8 cellular contexts compared by ENCODE assay signal in the genomic region with DNA sequence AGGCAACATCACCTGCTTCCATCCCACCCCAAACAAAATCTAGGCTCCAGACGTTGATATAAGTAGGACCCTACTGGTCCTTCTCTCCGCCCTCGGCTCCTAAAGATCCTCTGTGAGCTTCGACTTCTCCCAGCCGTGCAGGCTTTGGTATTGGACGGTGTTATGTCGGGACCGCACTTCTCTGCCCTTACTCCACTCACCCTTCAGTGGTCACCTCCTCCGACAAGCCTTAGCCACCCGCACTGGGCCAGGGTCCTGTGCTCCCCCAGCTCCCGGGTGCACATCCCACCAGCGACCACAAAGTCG. TPM values are rescaled to one million over a fixed set of nuclear protein-coding genes. Genes with fewer than 3 reads are reported as not detected.
DNase-seq lines count a peak whose midpoint lies in the region; ATAC-seq and TF ChIP-seq lines count a peak whose summit lies in the region.

No MANE protein-coding gene starts in this region.

- no peak overlapping the region for H2AFZ ChIP-seq in smooth muscle cell (ENCODE audit: low read depth)

- H3K4me1 Mint-ChIP-seq in activated CD8-positive, alpha-beta T cell treated with anti-CD3 and anti-CD28 coated beads for 36 hours (ENCODE audit: low read depth): peaks cover 37% of the 10 kb centered on the region

- no peaks in the 10 kb centered on the region for H3K79me2 ChIP-seq in smooth muscle cell (ENCODE audit: low read depth)

- H3K27ac Mint-ChIP-seq in activated CD8-positive, alpha-beta T cell treated with anti-CD3 and anti-CD28 coated beads for 36 hours: peak overlapping the region; percentile 100

- peak overlapping the region; percentile 86 for H3K4me2 ChIP-seq in smooth muscle cell

- no peaks in the 10 kb centered on the region for H3K27me3 Mint-ChIP-seq in activated CD8-positive, alpha-beta T cell treated with anti-CD3 and anti-CD28 coated beads for 36 hours

- no peak for DNase-seq in HFF-Myc (ENCODE audit: extremely low read depth, low read depth)
- no peak for DNase-seq in activated CD8-positive, alpha-beta T cell treated with anti-CD3 and anti-CD28 coated beads for 36 hours
- DNase-seq in right atrium auricular region (ENCODE audit: low spot score): no peak
- DNase-seq in smooth muscle cell (lab: John Stamatoyannopoulos, UW; ENCODE audit: unreplicated experiment): no peak
- no peak for DNase-seq in NCI-H187 (lab: John Stamatoyannopoulos, UW)
- DNase-seq in left colon: no peak
- no peak for DNase-seq in activated CD4-positive, alpha-beta T cell treated with anti-CD3 and anti-CD28 coated beads, Interleukin-2, amount 50 U/mL, for 4 hours

- TF ChIP-seq CTCF in HFF-Myc (IDR thresholded peaks at IDR 0.05; ENCODE audit: low read depth, low read length, missing control alignments) (no peak), right atrium auricular region (IDR thresholded peaks at IDR 0.05) (no peak), smooth muscle cell (IDR thresholded peaks at IDR 0.05; ENCODE audit: borderline replicate concordance, insufficient read depth, poor library complexity, severe bottlenecking) (no peak)
- TF ChIP-seq CTCF in activated CD8-positive, alpha-beta T cell treated with anti-CD3 and anti-CD28 coated beads for 36 hours (IDR thresholded peaks at IDR 0.05): no peak

- H3K9me3 ChIP-seq in right atrium auricular region: no peaks in the 10 kb centered on the region
- no peaks in the 10 kb centered on the region for H3K9me3 ChIP-seq in smooth muscle cell (replicated peaks; ENCODE audit: low read depth)

- peaks cover 15% of the 10 kb centered on the region for H4K20me1 ChIP-seq in smooth muscle cell (ENCODE audit: low read depth)

- CTCF ChIA-PET in activated CD8-positive, alpha-beta T cell treated with anti-CD3 and anti-CD28 coated beads for 36 hours (lab: Charles Lee): interaction anchor here (0.9 to 5.1 kb wide), 9 partner anchors 9 to 414 kb away, joined by 3 to 24 read pairs (median 4); partner anchors contain the start of gene PSKH1

- POLR2A ChIA-PET in activated CD8-positive, alpha-beta T cell treated with anti-CD3 and anti-CD28 coated beads for 36 hours (lab: Charles Lee): interaction anchor here (1.0 to 3.8 kb wide), 26 partner anchors 9 to 373 kb away, joined by 3 to 26 read pairs (median 6); partner anchors contain the start of genes CENPT, CTCF, DDX28 and DPEP2

- H3K9me3 Mint-ChIP-seq in activated CD8-positive, alpha-beta T cell treated with anti-CD3 and anti-CD28 coated beads for 36 hours: no peaks in the 10 kb centered on the region

- WGBS in smooth muscle cell (ENCODE audit: low lambda C conversion rate): 7% methylated on average over 13 of the region's 13 CpGs

- H3K27ac ChIP-seq in right atrium auricular region (peak overlapping the region; percentile 87 to 88), smooth muscle cell (ENCODE audit: low read depth) (no peak overlapping the region)

- no peak for ATAC-seq in activated CD8-positive, alpha-beta T cell treated with anti-CD3 and anti-CD28 coated beads for 36 hours
- ATAC-seq in left colon (no peak), HG02610 (IDR thresholded peaks at IDR 0.05; ENCODE audit: unreplicated experiment) (no peak)

- peak overlapping the region; percentile 31 for H3K9ac ChIP-seq in smooth muscle cell (ENCODE audit: low read depth)

- peaks cover 54% of the 10 kb centered on the region for H3K36me3 Mint-ChIP-seq in activated CD8-positive, alpha-beta T cell treated with anti-CD3 and anti-CD28 coated beads for 36 hours (ENCODE audit: low read depth)

- peak overlapping the region; percentile 97 for H3K4me3 Mint-ChIP-seq in activated CD8-positive, alpha-beta T cell treated with anti-CD3 and anti-CD28 coated beads for 36 hours

- no peaks in the 10 kb centered on the region for H3K27me3 ChIP-seq in right atrium auricular region
- no peaks in the 10 kb centered on the region for H3K27me3 ChIP-seq in smooth muscle cell (ENCODE audit: low read depth)

- H3K36me3 ChIP-seq in right atrium auricular region (peaks cover 11% of the 10 kb centered on the region), smooth muscle cell (ENCODE audit: low read depth) (no peaks in the 10 kb centered on the region)

- H3K4me1 ChIP-seq in right atrium auricular region: peaks cover 0 to 27% of the 10 kb centered on the region in 2 donors
- peaks cover 12% of the 10 kb centered on the region for H3K4me1 ChIP-seq in smooth muscle cell (ENCODE audit: low read depth)

- H3F3A ChIP-seq in smooth muscle cell (ENCODE audit: low read depth): no peaks in the 10 kb centered on the region

- intact Hi-C loops in activated CD8-positive, alpha-beta T cell treated with anti-CD3 and anti-CD28 coated beads for 36 hours (cut with micrococcal nuclease): loop anchor here (10.0 kb wide), 1 partner anchor 270 kb away; the partner anchor contains the start of genes ACD, C16orf86, ENKD1 and PARD6A
- intact Hi-C loops in left colon (cut with DNase I, micrococcal nuclease): no loop called here

- H3K4me3 ChIP-seq in HFF-Myc (replicated peaks; ENCODE audit: low read depth, low read length) (peak overlapping the region; percentile 92), right atrium auricular region (peak overlapping the region; percentile 66 to 81), smooth muscle cell (peak overlapping the region; percentile 87)

RNA-seq across cellular contexts. Expression of gene PSMB10, which starts 1.6 kb away (rescaled TPM):
- 100 to 1,000 TPM; 205 to 206 TPM for total RNA-seq in activated CD8-positive, alpha-beta T cell treated with anti-CD3 and anti-CD28 coated beads for 36 hours
- total RNA-seq in right atrium auricular region (10 to 100 TPM; 37.3 to 38.4 TPM), smooth muscle cell (17.3 and 18.5 TPM in 2 replicates), left colon (100 to 1,000 TPM; 114 to 164 TPM)
- polyA plus RNA-seq in smooth muscle cell: 38.4 and 44.7 TPM in 2 replicates

RNA-seq across cellular contexts. Expression of gene CTRL, which starts 3.4 kb away (rescaled TPM):
- total RNA-seq in activated CD8-positive, alpha-beta T cell treated with anti-CD3 and anti-CD28 coated beads for 36 hours: 1 to 10 TPM; 3.8 to 3.9 TPM
- total RNA-seq in right atrium auricular region (under 1 TPM in 1 of 2 donors, not detected in 1; 0.59 TPM), smooth muscle cell (0.18 and 0.90 TPM in 2 replicates), left colon (1 to 10 TPM in 1 of 2 donors, under 1 TPM in 1; 0.89 to 1.9 TPM)
- 12.9 and 14.8 TPM in 2 replicates for polyA plus RNA-seq in smooth muscle cell

RNA-seq across cellular contexts. Expression of gene LCAT, which starts 8.9 kb away (rescaled TPM):
- 10 to 100 TPM; 10.6 to 14.3 TPM for total RNA-seq in activated CD8-positive, alpha-beta T cell treated with anti-CD3 and anti-CD28 coated beads for 36 hours
- total RNA-seq in right atrium auricular region: 10 to 100 TPM in 1 of 2 donors, 1 to 10 TPM in 1; 2.9 to 11.8 TPM
- 12.9 and 14.3 TPM in 2 replicates for total RNA-seq in smooth muscle cell
- polyA plus RNA-seq in smooth muscle cell: 34.6 and 35.5 TPM in 2 replicates
- 1 to 10 TPM; 2.3 to 5.0 TPM for total RNA-seq in left colon

RNA-seq across cellular contexts. Expression of gene SLC12A4, which starts 33.4 kb away (rescaled TPM):
- 10 to 100 TPM; 32.5 to 38.0 TPM for total RNA-seq in activated CD8-positive, alpha-beta T cell treated with anti-CD3 and anti-CD28 coated beads for 36 hours
- total RNA-seq in right atrium auricular region: 10 to 100 TPM; 39.5 to 85.9 TPM
- 47.7 and 74.3 TPM in 2 replicates for total RNA-seq in smooth muscle cell
- polyA plus RNA-seq in smooth muscle cell: 92.4 and 107 TPM in 2 replicates
- 10 to 100 TPM; 12.0 to 16.9 TPM for total RNA-seq in left colon

RNA-seq across cellular contexts. Expression of gene PSKH1, which starts 42.0 kb away (rescaled TPM):
- total RNA-seq in activated CD8-positive, alpha-beta T cell treated with anti-CD3 and anti-CD28 coated beads for 36 hours: 1 to 10 TPM; 8.4 to 8.5 TPM
- 10 to 100 TPM; 18.4 to 23.2 TPM for total RNA-seq in right atrium auricular region
- 15.3 and 17.2 TPM in 2 replicates for total RNA-seq in smooth muscle cell
- polyA plus RNA-seq in smooth muscle cell: 35.2 and 36.0 TPM in 2 replicates
- 10 to 100 TPM; 31.7 to 36.6 TPM for total RNA-seq in left colon
